23 cellular contexts compared by ENCODE assay signal in the genomic region with DNA sequence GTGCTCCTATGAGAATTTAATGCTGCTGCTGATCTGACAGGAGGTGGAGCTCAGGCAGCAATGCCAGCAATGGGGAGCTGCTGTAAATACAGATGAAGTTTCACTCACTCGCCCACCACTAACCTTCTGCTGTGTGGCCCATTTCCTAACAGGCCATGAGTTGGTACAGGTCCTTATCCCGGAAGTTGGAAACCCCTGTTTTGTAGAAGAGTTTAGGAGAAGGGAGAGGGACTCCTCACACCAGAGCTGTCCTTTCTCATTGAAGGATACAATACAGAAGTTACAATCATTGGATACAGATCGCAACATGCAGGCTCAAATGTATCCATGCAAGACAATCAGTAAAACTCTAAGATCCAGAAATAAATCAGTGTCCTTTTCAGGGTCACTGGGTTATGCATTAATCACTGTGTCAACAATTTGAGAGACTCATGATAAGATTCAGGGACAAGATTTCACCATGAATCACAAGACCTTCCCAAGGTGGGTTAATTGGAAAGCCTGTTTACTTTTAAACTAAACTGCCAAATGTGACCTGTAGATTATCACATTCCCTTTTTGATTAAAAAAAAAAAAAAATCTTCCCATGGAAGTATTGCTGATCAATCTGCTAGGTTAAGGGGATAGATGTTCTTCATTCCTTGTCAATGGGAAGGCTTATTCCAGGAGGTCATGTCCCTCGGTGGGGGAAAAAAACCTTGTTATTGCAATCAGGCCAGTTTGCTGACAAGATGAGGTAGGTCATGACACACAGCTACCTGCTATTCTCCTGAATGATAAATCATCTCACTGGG.
DNase-seq lines count a peak whose midpoint lies in the region; ATAC-seq, FAIRE-seq and TF ChIP-seq lines count a peak whose summit lies in the region.
"Had no signal": no experiment of that assay in that cellular context is flagged by ENCODE, and none has a peak within 500 bp of the region (broad histone marks: within the 10 kb centered on the region; RNA-seq: fewer than 3 reads in every experiment).

No MANE protein-coding gene starts in this region.

- FAIRE-seq in islet of Langerhans (lab: Jason Lieb, UNC), result peak; percentile 61
- FAIRE-seq in pancreas (lab: Jason Lieb, UNC), result no peak
- FAIRE-seq: H54 had no signal

- no peak overlapping the region for H3K4me3 ChIP-seq in pancreas
- H3K4me3 ChIP-seq: smooth muscle cell, tibial nerve had no signal

- ATAC-seq in WTC11 (no peak), pancreas (peak; percentile 28 to 91 (median 64)), HG03135 (IDR thresholded peaks at IDR 0.05; ENCODE audit: unreplicated experiment) (no peak)
- ATAC-seq: activated naive CD4-positive, alpha-beta T cell treated with anti-CD3 and anti-CD28 coated beads, Interleukin-2, amount 50 U/mL, for 72 hours; effector memory CD8-positive, alpha-beta T cell; stimulated activated naive CD8-positive, alpha-beta T cell treated with anti-CD3 and anti-CD28 coated beads, Interleukin-15, Interleukin-2, amounts not matched to agents 100 U/mL and 50 U/mL, for 24 hours had no signal

- H3K27me3 Mint-ChIP-seq in WTC11 (ENCODE audit: low read depth), result no peaks in the 10 kb centered on the region
- H3K27me3 Mint-ChIP-seq: CD4-positive, CD25-positive, alpha-beta regulatory T cell; effector memory CD8-positive, alpha-beta T cell; naive B cell had no signal

- 26% methylated on average over 4 of the region's 4 CpGs for WGBS in pancreas, 2 donors

- no peaks in the 10 kb centered on the region for H3K4me1 Mint-ChIP-seq in WTC11

- TF ChIP-seq CTCF in WTC11 (IDR thresholded peaks at IDR 0.05) (no peak), pancreas (IDR thresholded peaks at IDR 0.05) (no peak), RWPE1 (conservative IDR thresholded peaks at IDR 0.05; ENCODE audit: low read depth) (no peak)

- peaks cover 0 to 11% (median 0%) of the 10 kb centered on the region in 3 donors for H3K4me1 ChIP-seq in pancreas
- H3K4me1 ChIP-seq: tibial nerve had no signal

- no peaks in the 10 kb centered on the region for H3K36me3 ChIP-seq in pancreas

- no peaks in the 10 kb centered on the region for H3K36me3 Mint-ChIP-seq in WTC11

- no peak overlapping the region for H3K4me3 Mint-ChIP-seq in WTC11
- H3K4me3 Mint-ChIP-seq: activated T-helper 1 cell treated with anti-CD3 and anti-CD28 coated beads, Interleukin-12 subunit alpha, Interleukin-12 subunit beta, Interleukin-2, Interleukin-4 antibody, amounts not matched to agents 30 ng/mL and 10 ng/mL and 1 ng/mL, durations not matched to agents 14 hours and 24 hours and 36 hours; CD4-positive, CD25-positive, alpha-beta regulatory T cell; effector memory CD8-positive, alpha-beta T cell; naive B cell had no signal

- POLR2A ChIA-PET in WTC11 (lab: Charles Lee) (no interaction called here), RWPE1 (lab: Yijun Ruan, JAX; ENCODE audit: low non-redundant PET) (no interaction called here)

- no peak overlapping the region for H3K27ac ChIP-seq in pancreas
- no peak overlapping the region for H3K27ac ChIP-seq in RWPE1
- H3K27ac ChIP-seq: tibial nerve had no signal

- H3K9me3 Mint-ChIP-seq in WTC11, result no peaks in the 10 kb centered on the region
- H3K9me3 Mint-ChIP-seq: effector memory CD8-positive, alpha-beta T cell; naive B cell had no signal

- no peaks in the 10 kb centered on the region for H3K27me3 ChIP-seq in pancreas
- H3K27me3 ChIP-seq: tibial nerve had no signal

- no peaks in the 10 kb centered on the region for H3K9me3 ChIP-seq in pancreas
- H3K9me3 ChIP-seq: tibial nerve had no signal

- intact Hi-C loops in pancreas (cut with DNase I), result no loop called here

- H3K27ac Mint-ChIP-seq in WTC11, result no peak overlapping the region
- H3K27ac Mint-ChIP-seq: activated naive CD4-positive, alpha-beta T cell treated with anti-CD3 and anti-CD28 coated beads, Interleukin-2, amount 50 U/mL, for 72 hours; activated T-helper 1 cell treated with anti-CD3 and anti-CD28 coated beads, Interleukin-12 subunit alpha, Interleukin-12 subunit beta, Interleukin-2, Interleukin-4 antibody, amounts not matched to agents 30 ng/mL and 10 ng/mL and 1 ng/mL, durations not matched to agents 14 hours and 24 hours and 36 hours; effector memory CD8-positive, alpha-beta T cell had no signal

- peak; percentile 25 for DNase-seq in EH (ENCODE audit: low read depth)
- DNase-seq in WTC11 (ENCODE audit: low spot score), result no peak
- DNase-seq in pancreas, result no peak
- no peak for DNase-seq in HUDEP-2 (lab: John Stamatoyannopoulos, UW; ENCODE audit: unreplicated experiment in 76 of 76)
- no peak for DNase-seq in NCI-H1436 treated with DMSO at 0.1 percent for 48 hours (lab: John Stamatoyannopoulos, UW)
- no peak for DNase-seq in RWPE1 (ENCODE audit: low spot score)
- DNase-seq: activated CD4-positive, alpha-beta T cell treated with anti-CD3 and anti-CD28 coated beads for 48 hours; CD4-positive, CD25-positive, alpha-beta regulatory T cell; effector memory CD8-positive, alpha-beta T cell; glutamatergic neuron; naive B cell; NCI-H1417 treated with DMSO at 0.1 percent for 48 hours; NCI-H526; Right ventricle myocardium superior; stimulated activated CD4-positive, alpha-beta T cell treated with anti-CD3 and anti-CD28 coated beads, Interleukin-4, amount 100 ng/mL, for 1 hour; stimulated activated naive CD8-positive, alpha-beta T cell treated with anti-CD3 and anti-CD28 coated beads, Interleukin-15, Interleukin-2, amounts not matched to agents 100 U/mL and 50 U/mL, for 24 hours had no signal

- CTCF ChIA-PET in WTC11 (lab: Charles Lee) (no interaction called here), RWPE1 (lab: Yijun Ruan, JAX) (no interaction called here)

TF ChIP-seq in WTC11, 78 proteins besides CTCF, POLR2A, EP300 and RAD21:
- TF ChIP-seq MYBL2 (CRISPR knock-in tag; IDR thresholded peaks at IDR 0.05) (no peak), ZNF232 (CRISPR knock-in tag; IDR thresholded peaks at IDR 0.05) (no peak), GABPB1 (CRISPR knock-in tag; IDR thresholded peaks at IDR 0.05) (peak; percentile 29; the same call in 1 of the 2 replicates), JAZF1 (CRISPR knock-in tag; IDR thresholded peaks at IDR 0.05) (no peak)
- TF ChIP-seq, protein P1, sequence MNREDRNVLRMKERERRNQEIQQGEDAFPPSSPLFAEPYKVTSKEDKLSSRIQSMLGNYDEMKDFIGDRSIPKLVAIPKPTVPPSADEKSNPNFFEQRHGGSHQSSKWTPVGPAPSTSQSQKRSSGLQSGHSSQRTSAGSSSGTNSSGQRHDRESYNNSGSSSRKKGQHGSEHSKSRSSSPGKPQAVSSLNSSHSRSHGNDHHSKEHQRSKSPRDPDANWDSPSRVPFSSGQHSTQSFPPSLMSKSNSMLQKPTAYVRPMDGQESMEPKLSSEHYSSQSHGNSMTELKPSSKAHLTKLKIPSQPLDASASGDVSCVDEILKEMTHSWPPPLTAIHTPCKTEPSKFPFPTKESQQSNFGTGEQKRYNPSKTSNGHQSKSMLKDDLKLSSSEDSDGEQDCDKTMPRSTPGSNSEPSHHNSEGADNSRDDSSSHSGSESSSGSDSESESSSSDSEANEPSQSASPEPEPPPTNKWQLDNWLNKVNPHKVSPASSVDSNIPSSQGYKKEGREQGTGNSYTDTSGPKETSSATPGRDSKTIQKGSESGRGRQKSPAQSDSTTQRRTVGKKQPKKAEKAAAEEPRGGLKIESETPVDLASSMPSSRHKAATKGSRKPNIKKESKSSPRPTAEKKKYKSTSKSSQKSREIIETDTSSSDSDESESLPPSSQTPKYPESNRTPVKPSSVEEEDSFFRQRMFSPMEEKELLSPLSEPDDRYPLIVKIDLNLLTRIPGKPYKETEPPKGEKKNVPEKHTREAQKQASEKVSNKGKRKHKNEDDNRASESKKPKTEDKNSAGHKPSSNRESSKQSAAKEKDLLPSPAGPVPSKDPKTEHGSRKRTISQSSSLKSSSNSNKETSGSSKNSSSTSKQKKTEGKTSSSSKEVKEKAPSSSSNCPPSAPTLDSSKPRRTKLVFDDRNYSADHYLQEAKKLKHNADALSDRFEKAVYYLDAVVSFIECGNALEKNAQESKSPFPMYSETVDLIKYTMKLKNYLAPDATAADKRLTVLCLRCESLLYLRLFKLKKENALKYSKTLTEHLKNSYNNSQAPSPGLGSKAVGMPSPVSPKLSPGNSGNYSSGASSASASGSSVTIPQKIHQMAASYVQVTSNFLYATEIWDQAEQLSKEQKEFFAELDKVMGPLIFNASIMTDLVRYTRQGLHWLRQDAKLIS (CRISPR knock-in tag; IDR thresholded peaks at IDR 0.05; ENCODE audit: borderline replicate concordance), result no peak

Comparison
In these comparisons a context has a peak if more than half of its experiments do, and no peak if none do; other contexts are left out.
1. ATAC-seq: peak in pancreas (4 of 4); none in WTC11 (single experiment) and HG03135 (single experiment).